Comparison of ENCODE assay signal across 8 cellular contexts in genomic region chr19:3721131-3721899, GRCh38. TPM values are rescaled to one million over a fixed set of nuclear protein-coding genes. Genes with fewer than 3 reads are reported as not detected.
DNase-seq lines count a peak whose midpoint lies in the region; ATAC-seq, FAIRE-seq and TF ChIP-seq lines count a peak whose summit lies in the region.

No MANE protein-coding gene starts in this region.

- H3K4me3 ChIP-seq in Karpas-422 (ENCODE audit: low read length) (no peak overlapping the region), fibroblast of mammary gland (ENCODE audit: control insufficient read depth, low read depth, low read length) (no peak overlapping the region)

- H3K27me3 ChIP-seq in Karpas-422 (ENCODE audit: low read length): no peaks in the 10 kb centered on the region

- no peaks in the 10 kb centered on the region for H3K9me3 ChIP-seq in Karpas-422 (ENCODE audit: low read length)

- DNase-seq in Calu3 (peak; percentile 95), Karpas-422 (peak; percentile 94), RCC 7860 (ENCODE audit: low spot score) (peak; percentile 46), fibroblast of mammary gland (ENCODE audit: low read depth) (peak; percentile 69)
- peak; percentile 81 for DNase-seq in activated T-helper 2 cell treated with anti-CD3 and anti-CD28 coated beads, Interferon-gamma antibody, Interleukin-2, Interleukin-4, amounts not matched to agents 10 μg/mL and 5 μg/mL and 100 μg/mL, durations not matched to agents 14 hours and 24 hours and 36 hours (ENCODE audit: low spot score)

- no peaks in the 10 kb centered on the region for H3K9me2 ChIP-seq in Karpas-422 (replicated peaks; ENCODE audit: insufficient read depth, low read length)

- peaks cover 9% of the 10 kb centered on the region for H3K4me1 Mint-ChIP-seq in Calu3 (ENCODE audit: low read depth, unreplicated experiment)
- no peaks in the 10 kb centered on the region for H3K4me1 Mint-ChIP-seq in activated T-helper 2 cell treated with anti-CD3 and anti-CD28 coated beads, Interferon-gamma antibody, Interleukin-2, Interleukin-4, amounts not matched to agents 10 μg/mL and 5 μg/mL and 100 μg/mL, durations not matched to agents 14 hours and 24 hours and 36 hours (ENCODE audit: low read depth)
- H3K4me1 Mint-ChIP-seq in nephron: no peaks in the 10 kb centered on the region
- peaks cover 10% of the 10 kb centered on the region for H3K4me1 Mint-ChIP-seq in stimulated activated naive CD8-positive, alpha-beta T cell treated with anti-CD3 and anti-CD28 coated beads, Interleukin-15, Interleukin-2, amounts not matched to agents 100 ng/mL and 50 ng/mL, for 24 hours (ENCODE audit: low read depth)

- H3K27ac Mint-ChIP-seq in Calu3 (ENCODE audit: unreplicated experiment) (peak overlapping the region; percentile 56), nephron (no peak overlapping the region)
- no peak overlapping the region for H3K27ac Mint-ChIP-seq in activated T-helper 2 cell treated with anti-CD3 and anti-CD28 coated beads, Interferon-gamma antibody, Interleukin-2, Interleukin-4, amounts not matched to agents 10 μg/mL and 5 μg/mL and 100 μg/mL, durations not matched to agents 14 hours and 24 hours and 36 hours
- H3K27ac Mint-ChIP-seq in stimulated activated naive CD8-positive, alpha-beta T cell treated with anti-CD3 and anti-CD28 coated beads, Interleukin-15, Interleukin-2, amounts not matched to agents 100 ng/mL and 50 ng/mL, for 24 hours: no peak overlapping the region

- FAIRE-seq in RCC 7860 (lab: Jason Lieb, UNC): no peak

- H4K20me1 ChIP-seq in Karpas-422 (ENCODE audit: insufficient read depth, low read depth, low read length): no peaks in the 10 kb centered on the region

- H3K4me3 Mint-ChIP-seq in Calu3 (ENCODE audit: low read depth, unreplicated experiment) (peak overlapping the region; percentile 74), nephron (peak overlapping the region in 2 of 3 experiments; percentile 70 to 71)
- no peak overlapping the region for H3K4me3 Mint-ChIP-seq in activated T-helper 2 cell treated with anti-CD3 and anti-CD28 coated beads, Interferon-gamma antibody, Interleukin-2, Interleukin-4, amounts not matched to agents 10 μg/mL and 5 μg/mL and 100 μg/mL, durations not matched to agents 14 hours and 24 hours and 36 hours (ENCODE audit: low read depth)
- peak overlapping the region; percentile 45 for H3K4me3 Mint-ChIP-seq in stimulated activated naive CD8-positive, alpha-beta T cell treated with anti-CD3 and anti-CD28 coated beads, Interleukin-15, Interleukin-2, amounts not matched to agents 100 ng/mL and 50 ng/mL, for 24 hours

- H3K27me3 Mint-ChIP-seq in Calu3 (ENCODE audit: unreplicated experiment) (no peaks in the 10 kb centered on the region), nephron (ENCODE audit: low read depth) (peaks cover 75% of the 10 kb centered on the region)
- peaks cover 23% of the 10 kb centered on the region for H3K27me3 Mint-ChIP-seq in activated T-helper 2 cell treated with anti-CD3 and anti-CD28 coated beads, Interferon-gamma antibody, Interleukin-2, Interleukin-4, amounts not matched to agents 10 μg/mL and 5 μg/mL and 100 μg/mL, durations not matched to agents 14 hours and 24 hours and 36 hours (ENCODE audit: low read depth)
- peaks cover 8% of the 10 kb centered on the region for H3K27me3 Mint-ChIP-seq in stimulated activated naive CD8-positive, alpha-beta T cell treated with anti-CD3 and anti-CD28 coated beads, Interleukin-15, Interleukin-2, amounts not matched to agents 100 ng/mL and 50 ng/mL, for 24 hours

- H3K9me3 Mint-ChIP-seq in Calu3 (ENCODE audit: low read depth, unreplicated experiment) (no peaks in the 10 kb centered on the region), nephron (no peaks in the 10 kb centered on the region)
- H3K9me3 Mint-ChIP-seq in activated T-helper 2 cell treated with anti-CD3 and anti-CD28 coated beads, Interferon-gamma antibody, Interleukin-2, Interleukin-4, amounts not matched to agents 10 μg/mL and 5 μg/mL and 100 μg/mL, durations not matched to agents 14 hours and 24 hours and 36 hours: no peaks in the 10 kb centered on the region
- H3K9me3 Mint-ChIP-seq in stimulated activated naive CD8-positive, alpha-beta T cell treated with anti-CD3 and anti-CD28 coated beads, Interleukin-15, Interleukin-2, amounts not matched to agents 100 ng/mL and 50 ng/mL, for 24 hours: no peaks in the 10 kb centered on the region

- H3K9ac ChIP-seq in Karpas-422 (ENCODE audit: low read length): no peak overlapping the region

- ATAC-seq in HG03025 (IDR thresholded peaks at IDR 0.05; ENCODE audit: low FRiP score, unreplicated experiment): no peak

- H3K4me2 ChIP-seq in Karpas-422 (ENCODE audit: low read depth, low read length, poor library complexity, severe bottlenecking): no peak overlapping the region

- TF ChIP-seq CTCF in Calu3 (IDR thresholded peaks at IDR 0.05; ENCODE audit: unreplicated experiment) (no peak), fibroblast of mammary gland (conservative IDR thresholded peaks at IDR 0.05; ENCODE audit: control insufficient read depth, insufficient read depth, low read depth, low read length) (no peak), nephron (IDR thresholded peaks at IDR 0.05; ENCODE audit: unreplicated experiment in 3 of 3) (no peak)

- intact Hi-C loops in Calu3 (cut with micrococcal nuclease; ENCODE audit: unreplicated experiment): no loop called here
- intact Hi-C loops in activated T-helper 2 cell treated with anti-CD3 and anti-CD28 coated beads, Interferon-gamma antibody, Interleukin-2, Interleukin-4, amounts not matched to agents 10 μg/mL and 5 μg/mL and 100 μg/mL, durations not matched to agents 14 hours and 24 hours and 36 hours (cut with micrococcal nuclease): no loop called here

- no TSS peak for BruUV-seq in Calu3 (replicated peaks; lab: Mats Ljungman, UMichigan)

- H3K36me3 Mint-ChIP-seq in Calu3 (ENCODE audit: insufficient read depth, unreplicated experiment) (peaks cover 42% of the 10 kb centered on the region), nephron (ENCODE audit: low read depth) (no peaks in the 10 kb centered on the region)
- no peaks in the 10 kb centered on the region for H3K36me3 Mint-ChIP-seq in activated T-helper 2 cell treated with anti-CD3 and anti-CD28 coated beads, Interferon-gamma antibody, Interleukin-2, Interleukin-4, amounts not matched to agents 10 μg/mL and 5 μg/mL and 100 μg/mL, durations not matched to agents 14 hours and 24 hours and 36 hours (ENCODE audit: low read depth)
- no peaks in the 10 kb centered on the region for H3K36me3 Mint-ChIP-seq in stimulated activated naive CD8-positive, alpha-beta T cell treated with anti-CD3 and anti-CD28 coated beads, Interleukin-15, Interleukin-2, amounts not matched to agents 100 ng/mL and 50 ng/mL, for 24 hours (ENCODE audit: low read depth)

- no peaks in the 10 kb centered on the region for H3K79me2 ChIP-seq in Karpas-422 (ENCODE audit: low read length)

- H2AFZ ChIP-seq in Karpas-422 (ENCODE audit: low read length): no peak overlapping the region

- CTCF ChIA-PET in Calu3 (lab: Charles Lee): interaction anchor here (1.1 kb wide), 2 partner anchors 11 to 12 kb away, joined by 3 to 4 read pairs; no protein-coding TSS in a partner anchor

- H3K27ac ChIP-seq in Karpas-422 (ENCODE audit: low read length): no peak overlapping the region

- H3K36me3 ChIP-seq in Karpas-422 (ENCODE audit: insufficient read depth, low read length): no peaks in the 10 kb centered on the region

- no peaks in the 10 kb centered on the region for H3K4me1 ChIP-seq in Karpas-422 (ENCODE audit: low read length)

RNA-seq across cellular contexts. Expression of gene TJP3, which starts 13.1 kb away (rescaled TPM):
- total RNA-seq in Calu3 (2022): 84.8 and 111 TPM in 2 replicates
- not detected in 2 replicates for total RNA-seq in Karpas-422 (2014; rRNA removed; shearing (Covaris generic); ENCODE audit: low replicate concordance)
- total RNA-seq in activated T-helper 2 cell treated with anti-CD3 and anti-CD28 coated beads, Interferon-gamma antibody, Interleukin-2, Interleukin-4, amounts not matched to agents 10 μg/mL and 5 μg/mL and 100 μg/mL, durations not matched to agents 14 hours and 24 hours and 36 hours: 0.41 and 0.48 TPM in 2 replicates

RNA-seq across cellular contexts. Expression of gene PIP5K1C, which starts 21.0 kb away (rescaled TPM):
- total RNA-seq in Calu3 (2022): 23.6 and 26.3 TPM in 2 replicates
- 4.2 and 4.4 TPM in 2 replicates for total RNA-seq in Karpas-422 (2014; rRNA removed; shearing (Covaris generic); ENCODE audit: low replicate concordance)
- 22.5 and 23.6 TPM in 2 replicates for total RNA-seq in activated T-helper 2 cell treated with anti-CD3 and anti-CD28 coated beads, Interferon-gamma antibody, Interleukin-2, Interleukin-4, amounts not matched to agents 10 μg/mL and 5 μg/mL and 100 μg/mL, durations not matched to agents 14 hours and 24 hours and 36 hours

RNA-seq across cellular contexts. Expression of gene APBA3, which starts 40.2 kb away (rescaled TPM):
- 18.1 and 19.6 TPM in 2 replicates for total RNA-seq in Calu3 (2022)
- 14.7 and 55.0 TPM in 2 replicates for total RNA-seq in Karpas-422 (2014; rRNA removed; shearing (Covaris generic); ENCODE audit: low replicate concordance)
- 45.4 and 50.0 TPM in 2 replicates for total RNA-seq in activated T-helper 2 cell treated with anti-CD3 and anti-CD28 coated beads, Interferon-gamma antibody, Interleukin-2, Interleukin-4, amounts not matched to agents 10 μg/mL and 5 μg/mL and 100 μg/mL, durations not matched to agents 14 hours and 24 hours and 36 hours

RNA-seq across cellular contexts. Expression of gene MRPL54, which starts 41.2 kb away (rescaled TPM):
- 26.1 and 31.0 TPM in 2 replicates for total RNA-seq in Calu3 (2022)
- total RNA-seq in Karpas-422 (2014; rRNA removed; shearing (Covaris generic); ENCODE audit: low replicate concordance): 44.2 and 76.7 TPM in 2 replicates
- total RNA-seq in activated T-helper 2 cell treated with anti-CD3 and anti-CD28 coated beads, Interferon-gamma antibody, Interleukin-2, Interleukin-4, amounts not matched to agents 10 μg/mL and 5 μg/mL and 100 μg/mL, durations not matched to agents 14 hours and 24 hours and 36 hours: 98.0 and 99.6 TPM in 2 replicates

RNA-seq across cellular contexts. Expression of gene RAX2, which starts 50.7 kb away (rescaled TPM):
- not detected in 2 replicates for total RNA-seq in Calu3 (2022)
- total RNA-seq in Karpas-422 (2014; rRNA removed; shearing (Covaris generic); ENCODE audit: low replicate concordance): not detected in 2 replicates
- not detected in 2 replicates for total RNA-seq in activated T-helper 2 cell treated with anti-CD3 and anti-CD28 coated beads, Interferon-gamma antibody, Interleukin-2, Interleukin-4, amounts not matched to agents 10 μg/mL and 5 μg/mL and 100 μg/mL, durations not matched to agents 14 hours and 24 hours and 36 hours

Comparison
In these comparisons a context has a peak if more than half of its experiments do, and no peak if none do; other contexts are left out.
1. RNA of gene TJP3, which starts 13.1 kb away (total RNA-seq): 84.8 to 111 TPM in Calu3; 0.41 to 0.48 TPM in activated T-helper 2 cell treated with anti-CD3 and anti-CD28 coated beads, Interferon-gamma antibody, Interleukin-2, Interleukin-4, amounts not matched to agents 10 μg/mL and 5 μg/mL and 100 μg/mL, durations not matched to agents 14 hours and 24 hours and 36 hours and not detected in Karpas-422; every median in the first group is over 10 times any median in the second.
2. Peak in every context shown above with its lines, with median percentiles within 50 percentile points of each other: DNase-seq.